Comparison of ENCODE assay signal across 9 cellular contexts in the genomic region with DNA sequence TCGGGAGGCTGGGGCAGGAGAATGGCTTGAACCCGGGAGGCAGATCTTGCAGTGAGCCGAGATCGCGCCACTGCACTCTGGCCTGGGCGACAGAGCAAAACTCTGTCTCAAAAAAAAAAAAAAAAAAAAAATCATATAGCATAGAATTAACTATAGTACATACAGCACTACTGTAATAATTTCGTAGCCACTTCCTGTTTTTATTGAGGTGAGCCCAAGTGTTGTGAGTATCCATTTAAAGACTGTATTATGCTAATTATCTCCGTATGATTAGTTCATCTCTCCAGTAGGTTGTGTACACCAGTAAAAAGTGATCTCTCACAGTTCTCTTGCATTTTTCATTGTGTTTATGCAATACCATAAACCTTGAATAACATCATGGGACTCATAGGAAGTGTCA.
"Had no signal": no experiment of that assay in that cellular context is flagged by ENCODE, and none has a peak within 500 bp of the region (broad histone marks: within the 10 kb centered on the region; RNA-seq: fewer than 3 reads in every experiment).

No MANE protein-coding gene starts in this region.

- H3K4me3 Mint-ChIP-seq: GM23338, H9 had no signal

- ATAC-seq: GM23338 had no signal

- FAIRE-seq: H1, H54, HTR-8/SVneo had no signal

- H3K27ac Mint-ChIP-seq: GM23338, H9 had no signal

- H3K4me3 ChIP-seq: GM23338 had no signal

- H3K9ac ChIP-seq: KMS-11 had no signal

- H3K9me3 Mint-ChIP-seq: GM23338, H9 had no signal

- H2AFZ ChIP-seq: GM23338 had no signal

- H3K27ac ChIP-seq: KMS-11 had no signal

- DNase-seq: H9, HCEC 1CT, IMR-90, KBM-7 had no signal

- H3K4me1 Mint-ChIP-seq: GM23338, H9 had no signal

- H3K4me2 ChIP-seq: GM23338, KMS-11 had no signal
